In genomic region chr1:149927056-149927534, GRCh38 we compare ENCODE assay signal across 8 cellular contexts. TPM values are rescaled to one million over a fixed set of nuclear protein-coding genes. Genes with fewer than 3 reads are reported as not detected.
DNase-seq lines count a peak whose midpoint lies in the region; ATAC-seq and TF ChIP-seq lines count a peak whose summit lies in the region.

No MANE protein-coding gene starts in this region.

- no peak for DNase-seq in A673 (ENCODE audit: low spot score)
- DNase-seq in HT-29 (ENCODE audit: low spot score) = peak; percentile 22
- DNase-seq in brain microvascular endothelial cell = no peak
- DNase-seq in C1 segment of cervical spinal cord (lab: John Stamatoyannopoulos, UW) = no peak
- DNase-seq in DMS53 (lab: John Stamatoyannopoulos, UW) = no peak
- no peak for DNase-seq in T1000 (lab: John Stamatoyannopoulos, UW)

- 3 to 9% methylated on average over 4 to 7 of the region's 9 CpGs for WGBS in mesodermal cell (ENCODE audit: insufficient coverage in 2 of 2), 2 experiments

- intact Hi-C loops in A673 (cut with micrococcal nuclease; ENCODE audit: unreplicated experiment) = no loop called here

- CTCF ChIA-PET in A673 (lab: Charles Lee) = no interaction called here

- no TSS peak for BruUV-seq in A673 (replicated peaks; lab: Mats Ljungman, UMichigan)

- in situ Hi-C loops in brain microvascular endothelial cell (cut with HindIII; ENCODE audit: low pct_ligation_motif_present, low sequenced_read_pairs) = no loop called here

- H3K9me3 ChIP-seq in A673 (ENCODE audit: low read depth, low read length, poor library complexity, severe bottlenecking) = no peaks in the 10 kb centered on the region
- H3K9me3 ChIP-seq in mesodermal cell (ENCODE audit: control insufficient read depth, low read length) = no peaks in the 10 kb centered on the region

- peaks cover 22% of the 10 kb centered on the region for H3K4me1 ChIP-seq in A673 (ENCODE audit: insufficient read depth, low read length, poor library complexity, severe bottlenecking)
- H3K4me1 ChIP-seq in mesodermal cell (ENCODE audit: control insufficient read depth, insufficient read depth, low read length, poor library complexity, severe bottlenecking) = peaks cover 30% of the 10 kb centered on the region

- POLR2A ChIA-PET in A673 (lab: Charles Lee; ENCODE audit: low non-redundant PET) = no interaction called here

- no peak for ATAC-seq in GM21528 (IDR thresholded peaks at IDR 0.05; ENCODE audit: low FRiP score, unreplicated experiment)

- TF ChIP-seq CTCF in A673 (conservative IDR thresholded peaks at IDR 0.05; ENCODE audit: low read depth, low read length) (no peak), brain microvascular endothelial cell (IDR thresholded peaks at IDR 0.05; ENCODE audit: low read depth, low read length, missing control alignments) (no peak)

- H3K27ac ChIP-seq in A673 (ENCODE audit: low read depth, low read length, poor library complexity, severe bottlenecking) (peak overlapping the region; percentile 95), brain microvascular endothelial cell (peak overlapping the region; percentile 77), mesodermal cell (ENCODE audit: low read depth, low read length, severe bottlenecking) (peak overlapping the region; percentile 91)

- H3K27me3 ChIP-seq in A673 (replicated peaks; ENCODE audit: insufficient read depth, low read depth, low read length, poor library complexity) (no peaks in the 10 kb centered on the region), brain microvascular endothelial cell (replicated peaks) (no peaks in the 10 kb centered on the region)

- H3K4me3 ChIP-seq in A673 (ENCODE audit: low read depth, low read length, poor library complexity, severe bottlenecking) = peak overlapping the region; percentile 95
- H3K4me3 ChIP-seq in brain microvascular endothelial cell (ENCODE audit: low read depth, low read length) = peak overlapping the region; percentile 79
- peak overlapping the region; percentile 80 for H3K4me3 ChIP-seq in mesodermal cell (ENCODE audit: extremely low read depth, insufficient read depth, low read length, poor library complexity, severe bottlenecking)

- peaks cover 46% of the 10 kb centered on the region for H3K36me3 ChIP-seq in A673 (ENCODE audit: insufficient read depth, low read length, poor library complexity, severe bottlenecking)
- H3K36me3 ChIP-seq in brain microvascular endothelial cell (replicated peaks) = peaks cover 44% of the 10 kb centered on the region
- H3K36me3 ChIP-seq in mesodermal cell (ENCODE audit: control insufficient read depth, insufficient read depth, low read length) = peaks cover 48% of the 10 kb centered on the region

RNA-seq across cellular contexts. Expression of gene SF3B4, which starts 0.5 kb away (rescaled TPM):
- total RNA-seq in A673 (2021) = 124 and 137 TPM in 2 replicates
- 13.3 and 14.8 TPM in 2 replicates for total RNA-seq in HT-29 (2014; rRNA removed; shearing (Covaris generic))
- polyA plus RNA-seq in mesodermal cell (2013, experiment 1 of 2) = 60.7 TPM
- polyA plus RNA-seq in mesodermal cell (2013, experiment 2 of 2) = 58.0 TPM

RNA-seq across cellular contexts. Expression of gene SV2A, which starts 9.5 kb away (rescaled TPM):
- 33.1 and 35.4 TPM in 2 replicates for total RNA-seq in A673 (2021)
- 0.08 TPM in 1 of 2 replicates, not detected in the other for total RNA-seq in HT-29 (2014; rRNA removed; shearing (Covaris generic))
- polyA plus RNA-seq in mesodermal cell (2013, experiment 1 of 2) = 53.0 TPM
- polyA plus RNA-seq in mesodermal cell (2013, experiment 2 of 2) = 42.6 TPM

RNA-seq across cellular contexts. Expression of gene MTMR11, which starts 9.6 kb away (rescaled TPM):
- 5.6 and 6.5 TPM in 2 replicates for total RNA-seq in A673 (2021)
- 4.8 and 6.8 TPM in 2 replicates for total RNA-seq in HT-29 (2014; rRNA removed; shearing (Covaris generic))
- polyA plus RNA-seq in mesodermal cell (2013, experiment 1 of 2) = 13.1 TPM
- 12.6 TPM for polyA plus RNA-seq in mesodermal cell (2013, experiment 2 of 2)

RNA-seq across cellular contexts. Expression of gene BOLA1, which starts 27.7 kb away (rescaled TPM):
- 15.7 and 18.8 TPM in 2 replicates for total RNA-seq in A673 (2021)
- 17.8 and 20.4 TPM in 2 replicates for total RNA-seq in HT-29 (2014; rRNA removed; shearing (Covaris generic))
- polyA plus RNA-seq in mesodermal cell (2013, experiment 1 of 2) = 2.4 TPM
- 2.4 TPM for polyA plus RNA-seq in mesodermal cell (2013, experiment 2 of 2)

Comparison
In these comparisons a context has a peak if more than half of its experiments do, and no peak if none do; other contexts are left out.
1. RNA of gene SV2A, which starts 9.5 kb away (total RNA-seq): 33.1 to 35.4 TPM in A673; 0.08 TPM in HT-29; every median in the first group is over 10 times any median in the second.
2. Peak in every context shown above with its lines, with median percentiles within 50 percentile points of each other: H3K27ac ChIP-seq and H3K4me3 ChIP-seq.